25 cellular contexts compared by ENCODE assay signal in genomic region chr17:79531696-79532095, GRCh38.
"Had no signal": no experiment of that assay in that cellular context is flagged by ENCODE, and none has a peak within 500 bp of the region (broad histone marks: within the 10 kb centered on the region; RNA-seq: fewer than 3 reads in every experiment).

No MANE protein-coding gene starts in this region.

- H3K4me3 Mint-ChIP-seq: activated naive CD4-positive, alpha-beta T cell treated with anti-CD3 and anti-CD28 coated beads, Interleukin-2, amount 10 ng/mL, durations not matched to agents 7 days and 5 days; activated T-cell treated with anti-CD3 and anti-CD28 coated beads, Interleukin-2, amount 50 U/mL, for 72 hours; mesothelial cell of epicardium; naive thymus-derived CD8-positive, alpha-beta T cell; stimulated activated memory B cell treated with anti-CD40 and anti-IgM and Interleukin-4, amounts not matched to agents 10 μg/mL and 1 μg/mL and 100 μg/mL, for 72 hours had no signal

- H3K9me3 ChIP-seq: esophagus squamous epithelium, gastroesophageal sphincter, neutrophil, pancreas, right lobe of liver, transverse colon had no signal

- H3K9me3 Mint-ChIP-seq: activated naive CD4-positive, alpha-beta T cell treated with anti-CD3 and anti-CD28 coated beads, Interleukin-2, amount 10 ng/mL, durations not matched to agents 7 days and 5 days; activated T-cell treated with anti-CD3 and anti-CD28 coated beads, Interleukin-2, amount 50 U/mL, for 72 hours; mesothelial cell of epicardium; naive thymus-derived CD8-positive, alpha-beta T cell; stimulated activated memory B cell treated with anti-CD40 and anti-IgM and Interleukin-4, amounts not matched to agents 10 μg/mL and 1 μg/mL and 100 μg/mL, for 72 hours had no signal

- H3K4me1 ChIP-seq: esophagus squamous epithelium, gastroesophageal sphincter, pancreas, right lobe of liver, transverse colon had no signal

- H3K36me3 Mint-ChIP-seq: activated naive CD4-positive, alpha-beta T cell treated with anti-CD3 and anti-CD28 coated beads, Interleukin-2, amount 10 ng/mL, durations not matched to agents 7 days and 5 days; mesothelial cell of epicardium; naive thymus-derived CD8-positive, alpha-beta T cell; stimulated activated memory B cell treated with anti-CD40 and anti-IgM and Interleukin-4, amounts not matched to agents 10 μg/mL and 1 μg/mL and 100 μg/mL, for 72 hours had no signal

- H3K27me3 ChIP-seq: pancreas, right lobe of liver had no signal

- H3K27ac Mint-ChIP-seq: activated naive CD4-positive, alpha-beta T cell treated with anti-CD3 and anti-CD28 coated beads, Interleukin-2, amount 10 ng/mL, durations not matched to agents 7 days and 5 days; activated T-cell treated with anti-CD3 and anti-CD28 coated beads, Interleukin-2, amount 50 U/mL, for 72 hours; mesothelial cell of epicardium; naive thymus-derived CD8-positive, alpha-beta T cell; stimulated activated memory B cell treated with anti-CD40 and anti-IgM and Interleukin-4, amounts not matched to agents 10 μg/mL and 1 μg/mL and 100 μg/mL, for 72 hours had no signal

- H3K36me3 ChIP-seq: cardiac muscle cell, esophagus squamous epithelium, gastroesophageal sphincter, neutrophil, pancreas, right lobe of liver, transverse colon had no signal

- H3K4me3 ChIP-seq: cardiac muscle cell, esophagus squamous epithelium, gastroesophageal sphincter, pancreas, right lobe of liver, transverse colon had no signal

- FAIRE-seq: colon, keratinocyte, pancreas, small intestine, TTC549, urothelium cell line had no signal

- H3K4me1 Mint-ChIP-seq: activated naive CD4-positive, alpha-beta T cell treated with anti-CD3 and anti-CD28 coated beads, Interleukin-2, amount 10 ng/mL, durations not matched to agents 7 days and 5 days; naive thymus-derived CD8-positive, alpha-beta T cell; stimulated activated memory B cell treated with anti-CD40 and anti-IgM and Interleukin-4, amounts not matched to agents 10 μg/mL and 1 μg/mL and 100 μg/mL, for 72 hours had no signal

- ATAC-seq: activated T-cell treated with anti-CD3 and anti-CD28 coated beads, Interleukin-2, amount 50 U/mL, for 72 hours; gastroesophageal sphincter; left lobe of liver; naive thymus-derived CD8-positive, alpha-beta T cell; pancreas; right lobe of liver; stimulated activated memory B cell treated with anti-CD40 and anti-IgM and Interleukin-4, amounts not matched to agents 10 μg/mL and 1 μg/mL and 100 μg/mL, for 72 hours had no signal

- DNase-seq: activated CD4-positive, alpha-beta T cell treated with anti-CD3 and anti-CD28 coated beads for 1 hour; activated CD4-positive, alpha-beta T cell treated with anti-CD3 and anti-CD28 coated beads, Interleukin-2, amount 50 U/mL, for 48 hours; activated effector memory CD4-positive, alpha-beta T cell treated with Interleukin-2 at 50 U/mL for 16 hours; activated naive CD4-positive, alpha-beta T cell treated with anti-CD3 and anti-CD28 coated beads, Interleukin-2, amount 10 ng/mL, durations not matched to agents 7 days and 5 days; activated T-cell treated with anti-CD3 and anti-CD28 coated beads, Interleukin-2, amount 50 U/mL, for 72 hours; amygdala; esophagus squamous epithelium; pancreas; small intestine; stimulated activated CD4-positive, alpha-beta T cell treated with anti-CD3 and anti-CD28 coated beads, Interleukin-15, amount 100 ng/mL, for 24 hours; T-helper 1 cell; transverse colon; WERI-Rb-1 had no signal

- H3K27ac ChIP-seq: cardiac muscle cell, esophagus squamous epithelium, gastroesophageal sphincter, neutrophil, pancreas, right lobe of liver, transverse colon, WERI-Rb-1 had no signal
